ENCODE assay signal across 1 cellular context in genomic region chr16:81585785-81586184, GRCh38.
A peak's percentile ranks its signal among the peaks of the same experiment; 100 is the strongest.
TF ChIP-seq lines count a peak whose summit lies in the region.

No MANE protein-coding gene starts in this region.

TF ChIP-seq in K562, 482 proteins besides CTCF, POLR2A, EP300 and RAD21 (continued from another document):
- TF ChIP-seq, protein P1, sequence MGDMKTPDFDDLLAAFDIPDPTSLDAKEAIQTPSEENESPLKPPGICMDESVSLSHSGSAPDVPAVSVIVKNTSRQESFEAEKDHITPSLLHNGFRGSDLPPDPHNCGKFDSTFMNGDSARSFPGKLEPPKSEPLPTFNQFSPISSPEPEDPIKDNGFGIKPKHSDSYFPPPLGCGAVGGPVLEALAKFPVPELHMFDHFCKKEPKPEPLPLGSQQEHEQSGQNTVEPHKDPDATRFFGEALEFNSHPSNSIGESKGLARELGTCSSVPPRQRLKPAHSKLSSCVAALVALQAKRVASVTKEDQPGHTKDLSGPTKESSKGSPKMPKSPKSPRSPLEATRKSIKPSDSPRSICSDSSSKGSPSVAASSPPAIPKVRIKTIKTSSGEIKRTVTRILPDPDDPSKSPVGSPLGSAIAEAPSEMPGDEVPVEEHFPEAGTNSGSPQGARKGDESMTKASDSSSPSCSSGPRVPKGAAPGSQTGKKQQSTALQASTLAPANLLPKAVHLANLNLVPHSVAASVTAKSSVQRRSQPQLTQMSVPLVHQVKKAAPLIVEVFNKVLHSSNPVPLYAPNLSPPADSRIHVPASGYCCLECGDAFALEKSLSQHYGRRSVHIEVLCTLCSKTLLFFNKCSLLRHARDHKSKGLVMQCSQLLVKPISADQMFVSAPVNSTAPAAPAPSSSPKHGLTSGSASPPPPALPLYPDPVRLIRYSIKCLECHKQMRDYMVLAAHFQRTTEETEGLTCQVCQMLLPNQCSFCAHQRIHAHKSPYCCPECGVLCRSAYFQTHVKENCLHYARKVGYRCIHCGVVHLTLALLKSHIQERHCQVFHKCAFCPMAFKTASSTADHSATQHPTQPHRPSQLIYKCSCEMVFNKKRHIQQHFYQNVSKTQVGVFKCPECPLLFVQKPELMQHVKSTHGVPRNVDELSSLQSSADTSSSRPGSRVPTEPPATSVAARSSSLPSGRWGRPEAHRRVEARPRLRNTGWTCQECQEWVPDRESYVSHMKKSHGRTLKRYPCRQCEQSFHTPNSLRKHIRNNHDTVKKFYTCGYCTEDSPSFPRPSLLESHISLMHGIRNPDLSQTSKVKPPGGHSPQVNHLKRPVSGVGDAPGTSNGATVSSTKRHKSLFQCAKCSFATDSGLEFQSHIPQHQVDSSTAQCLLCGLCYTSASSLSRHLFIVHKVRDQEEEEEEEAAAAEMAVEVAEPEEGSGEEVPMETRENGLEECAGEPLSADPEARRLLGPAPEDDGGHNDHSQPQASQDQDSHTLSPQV (IDR thresholded peaks at IDR 0.05), result no peak
- peak; percentile 31; the same call in 1 of the 2 replicates for TF ChIP-seq CREM (IDR thresholded peaks at IDR 0.05; ENCODE audit: low read depth)
- TF ChIP-seq TAF15 (IDR thresholded peaks at IDR 0.05; ENCODE audit: low read depth, low read length), result no peak
- no peak for TF ChIP-seq FOXO4 (CRISPR knock-in tag; IDR thresholded peaks at IDR 0.05)
- TF ChIP-seq KDM2B (CRISPR knock-in tag; IDR thresholded peaks at IDR 0.05), result no peak
- TF ChIP-seq FIP1L1 (IDR thresholded peaks at IDR 0.05; ENCODE audit: low read depth, low read length, poor library complexity, severe bottlenecking), result no peak
- no peak for TF ChIP-seq DIDO1 (tag; IDR thresholded peaks at IDR 0.05; ENCODE audit: low read depth)
- TF ChIP-seq CCNT2 (IDR thresholded peaks at IDR 0.05; ENCODE audit: borderline replicate concordance, extremely low read depth, insufficient read length, low read depth, low read length), result no peak
- no peak for TF ChIP-seq ZNF121 (CRISPR knock-in tag; conservative IDR thresholded peaks at IDR 0.05)
- TF ChIP-seq JUND (IDR thresholded peaks at IDR 0.05; ENCODE audit: borderline replicate concordance, low read depth, low read length), result peak; percentile 22; the same call in 1 of the 2 replicates
- no peak; the same call in 2 of the 3 replicates for TF ChIP-seq JUND (tag; IDR thresholded peaks at IDR 0.05; ENCODE audit: borderline replicate concordance, low read depth, low read length)
- TF ChIP-seq RB1 (IDR thresholded peaks at IDR 0.05; ENCODE audit: low read depth), result peak; percentile 35; the same call in 1 of the 2 replicates
- TF ChIP-seq ZNF217 (CRISPR knock-in tag; IDR thresholded peaks at IDR 0.05), result no peak
- no peak for TF ChIP-seq ZNF717 (CRISPR knock-in tag; IDR thresholded peaks at IDR 0.05)
- no peak for TF ChIP-seq PTTG1 (tag; IDR thresholded peaks at IDR 0.05; ENCODE audit: low read depth)
- TF ChIP-seq CHD1 (IDR thresholded peaks at IDR 0.05; ENCODE audit: low read length), result peak; percentile 41
- no peak for TF ChIP-seq SMARCB1 (IDR thresholded peaks at IDR 0.05; ENCODE audit: insufficient read length, low read depth)
- no peak for TF ChIP-seq KDM5B (IDR thresholded peaks at IDR 0.05; ENCODE audit: insufficient replicate concordance, low read depth, low read length)
- no peak for TF ChIP-seq TFAP4 (CRISPR knock-in tag; IDR thresholded peaks at IDR 0.05; ENCODE audit: borderline replicate concordance)
- no peak for TF ChIP-seq POLR2H (tag; IDR thresholded peaks at IDR 0.05; ENCODE audit: low read depth)
- TF ChIP-seq MECOM (CRISPR knock-in tag; IDR thresholded peaks at IDR 0.05), result no peak
